ENCODE assay signal across 18 cellular contexts in the genomic region with DNA sequence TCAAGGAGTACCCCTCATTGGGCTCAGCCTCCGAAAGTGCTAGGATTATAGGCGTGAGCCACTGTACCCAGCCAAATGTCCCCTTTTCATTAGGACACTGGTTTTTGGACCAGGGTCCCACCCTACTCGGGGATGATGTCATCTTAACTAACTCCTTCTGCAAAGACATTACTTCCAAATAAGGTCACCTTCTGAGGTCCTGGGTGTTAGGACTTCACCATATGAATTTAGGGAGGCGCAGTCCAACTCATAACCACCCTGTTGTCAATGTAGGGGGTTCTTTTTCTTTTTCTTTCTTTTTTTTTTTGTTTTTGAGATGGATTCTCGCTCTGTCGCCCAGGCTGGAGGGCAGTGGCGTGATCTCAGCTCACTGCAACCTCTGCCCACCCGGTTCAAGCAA. TPM values are rescaled to one million over a fixed set of nuclear protein-coding genes. Genes with fewer than 3 reads are reported as not detected.
DNase-seq lines count a peak whose midpoint lies in the region; ATAC-seq and TF ChIP-seq lines count a peak whose summit lies in the region.
"Had no signal": no experiment of that assay in that cellular context is flagged by ENCODE, and none has a peak within 500 bp of the region (broad histone marks: within the 10 kb centered on the region; RNA-seq: fewer than 3 reads in every experiment).

No MANE protein-coding gene starts in this region.

- H3K4me1 Mint-ChIP-seq in activated T-helper 2 cell treated with anti-CD3 and anti-CD28 coated beads, Interferon-gamma antibody, Interleukin-2, Interleukin-4, amounts not matched to agents 10 μg/mL and 5 μg/mL and 100 μg/mL, durations not matched to agents 14 hours and 24 hours and 36 hours (ENCODE audit: low read depth) = peaks cover 2% of the 10 kb centered on the region

- no peak for TF ChIP-seq CTCF in Panc1 (IDR thresholded peaks at IDR 0.05)
- TF ChIP-seq CTCF in esophagus muscularis mucosa (IDR thresholded peaks at IDR 0.05) = no peak

- DNase-seq in EH (ENCODE audit: low read depth) (peak; percentile 72), Panc1 (ENCODE audit: low read depth, low spot score) (no peak), esophagus muscularis mucosa (ENCODE audit: extremely low spot score) (no peak), H4 (ENCODE audit: low spot score) (no peak)
- no peak for DNase-seq in activated T-helper 2 cell treated with anti-CD3 and anti-CD28 coated beads, Interferon-gamma antibody, Interleukin-2, Interleukin-4, amounts not matched to agents 10 μg/mL and 5 μg/mL and 100 μg/mL, durations not matched to agents 14 hours and 24 hours and 36 hours (ENCODE audit: low spot score)
- DNase-seq: BE2C; CD8-positive, alpha-beta T cell; DND-41; GF-D8; Karpas-422; MM.1S; NCI-H1105 treated with DMSO at 0.1 percent for 48 hours; NCI-H187 treated with DMSO at 0.1 percent for 48 hours; NCI-H2171; NCI-H82; SHP77 treated with DMSO at 0.1 percent for 48 hours had no signal

- in situ Hi-C loops in Panc1 (cut with HindIII; ENCODE audit: low pct_unique_long_range_greater_than_20kb, low sequenced_read_pairs) = no loop called here

- no peaks in the 10 kb centered on the region for H3K9me3 ChIP-seq in Panc1 (ENCODE audit: control insufficient read depth, insufficient read depth, low read depth, low read length)
- H3K9me3 ChIP-seq in esophagus muscularis mucosa = no peaks in the 10 kb centered on the region
- H3K9me3 ChIP-seq in stomach smooth muscle (ENCODE audit: control insufficient read depth in 2 of 2, low read length in 2 of 2) = no peaks in the 10 kb centered on the region
- H3K9me3 ChIP-seq: BE2C had no signal

- H3K27me3 ChIP-seq in Panc1 (ENCODE audit: control insufficient read depth, insufficient read depth, low read length) (no peaks in the 10 kb centered on the region), esophagus muscularis mucosa (no peaks in the 10 kb centered on the region), stomach smooth muscle (ENCODE audit: control insufficient read depth in 1 of 2, insufficient read depth in 2 of 2, low read length in 2 of 2) (no peaks in the 10 kb centered on the region)

- no peak overlapping the region for H3K4me3 Mint-ChIP-seq in activated T-helper 2 cell treated with anti-CD3 and anti-CD28 coated beads, Interferon-gamma antibody, Interleukin-2, Interleukin-4, amounts not matched to agents 10 μg/mL and 5 μg/mL and 100 μg/mL, durations not matched to agents 14 hours and 24 hours and 36 hours (ENCODE audit: low read depth)
- H3K4me3 Mint-ChIP-seq: CD8-positive, alpha-beta T cell had no signal

- 83% methylated on average over 8 of the region's 8 CpGs for WGBS in esophagus muscularis mucosa

- H3K36me3 ChIP-seq in Panc1 (ENCODE audit: control insufficient read depth, insufficient read depth, low read length) (no peaks in the 10 kb centered on the region), esophagus muscularis mucosa (no peaks in the 10 kb centered on the region), stomach smooth muscle (ENCODE audit: control insufficient read depth in 2 of 2, insufficient read depth in 2 of 2, low read length in 2 of 2) (no peaks in the 10 kb centered on the region)
- H3K36me3 ChIP-seq: BE2C had no signal

- CTCF ChIA-PET in Panc1 (lab: Charles Lee) = interaction anchor here (0.7 kb wide), 1 partner anchor 96 kb away, joined by 3 read pairs; no protein-coding TSS in a partner anchor

- H3K4me3 ChIP-seq in Panc1 (ENCODE audit: low read depth in 2 of 2, low read length in 2 of 2) (no peak overlapping the region), esophagus muscularis mucosa (no peak overlapping the region), stomach smooth muscle (ENCODE audit: low read length in 2 of 2) (no peak overlapping the region)

- no peak for TF ChIP-seq EP300 in esophagus muscularis mucosa (IDR thresholded peaks at IDR 0.05)

- no peak overlapping the region for H3K27ac Mint-ChIP-seq in activated T-helper 2 cell treated with anti-CD3 and anti-CD28 coated beads, Interferon-gamma antibody, Interleukin-2, Interleukin-4, amounts not matched to agents 10 μg/mL and 5 μg/mL and 100 μg/mL, durations not matched to agents 14 hours and 24 hours and 36 hours
- H3K27ac Mint-ChIP-seq: CD8-positive, alpha-beta T cell had no signal

- no peak overlapping the region for H3K9ac ChIP-seq in stomach smooth muscle (ENCODE audit: low read length in 2 of 2)

- H3K27ac ChIP-seq in Panc1 (ENCODE audit: low read length) (peak overlapping the region; percentile 39; the same call in 1 of the 2 replicates), esophagus muscularis mucosa (replicated peaks in 1 of 4) (peak overlapping the region; percentile 86 to 97 (median 94)), stomach smooth muscle (ENCODE audit: low read length) (peak overlapping the region; percentile 99)

- ATAC-seq in Panc1 (no peak), GM18861 (IDR thresholded peaks at IDR 0.05; ENCODE audit: unreplicated experiment) (no peak)
- ATAC-seq: CD8-positive, alpha-beta T cell had no signal

- POLR2A ChIA-PET in Panc1 (lab: Charles Lee) = no interaction called here

- no TSS peak for BruUV-seq in Panc1 (replicated peaks; lab: Mats Ljungman, UMichigan)

- intact Hi-C loops in Panc1 (cut with micrococcal nuclease; ENCODE audit: unreplicated experiment) (no loop called here), esophagus muscularis mucosa (cut with DNase I) (loop anchor here (10.0 kb wide), 1 partner anchor 71 kb away; no protein-coding TSS in a partner anchor)
- intact Hi-C loops in activated T-helper 2 cell treated with anti-CD3 and anti-CD28 coated beads, Interferon-gamma antibody, Interleukin-2, Interleukin-4, amounts not matched to agents 10 μg/mL and 5 μg/mL and 100 μg/mL, durations not matched to agents 14 hours and 24 hours and 36 hours (cut with micrococcal nuclease) = no loop called here

- no peak for TF ChIP-seq POLR2A in esophagus muscularis mucosa (IDR thresholded peaks at IDR 0.05; ENCODE audit: low read depth)

- H3K27me3 Mint-ChIP-seq in activated T-helper 2 cell treated with anti-CD3 and anti-CD28 coated beads, Interferon-gamma antibody, Interleukin-2, Interleukin-4, amounts not matched to agents 10 μg/mL and 5 μg/mL and 100 μg/mL, durations not matched to agents 14 hours and 24 hours and 36 hours (ENCODE audit: low read depth) = no peaks in the 10 kb centered on the region

- no peaks in the 10 kb centered on the region for H3K36me3 Mint-ChIP-seq in activated T-helper 2 cell treated with anti-CD3 and anti-CD28 coated beads, Interferon-gamma antibody, Interleukin-2, Interleukin-4, amounts not matched to agents 10 μg/mL and 5 μg/mL and 100 μg/mL, durations not matched to agents 14 hours and 24 hours and 36 hours (ENCODE audit: low read depth)
- H3K36me3 Mint-ChIP-seq: CD8-positive, alpha-beta T cell had no signal

- H3K4me1 ChIP-seq in Panc1 (ENCODE audit: control insufficient read depth, insufficient read depth, low read length) (peaks cover 35% of the 10 kb centered on the region), esophagus muscularis mucosa (peaks cover 44 to 64% (median 60%) of the 10 kb centered on the region in 4 donors), stomach smooth muscle (ENCODE audit: control insufficient read depth, insufficient read depth, low read length) (peaks cover 48% of the 10 kb centered on the region)
- H3K4me1 ChIP-seq: BE2C had no signal

- H3K9me3 Mint-ChIP-seq in activated T-helper 2 cell treated with anti-CD3 and anti-CD28 coated beads, Interferon-gamma antibody, Interleukin-2, Interleukin-4, amounts not matched to agents 10 μg/mL and 5 μg/mL and 100 μg/mL, durations not matched to agents 14 hours and 24 hours and 36 hours = no peaks in the 10 kb centered on the region
- H3K9me3 Mint-ChIP-seq: CD8-positive, alpha-beta T cell had no signal

RNA-seq across cellular contexts. Expression of gene NFIC, which starts 32.7 kb away (rescaled TPM):
- total RNA-seq in Panc1 (2021; ENCODE audit: unreplicated experiment) (120 TPM), esophagus muscularis mucosa (100 to 1,000 TPM; 165 to 297 (median 211) TPM)
- 56.0 TPM for polyA plus RNA-seq in Panc1 (2012; ENCODE audit: insufficient read length)
- total RNA-seq in H4 (2014; rRNA removed; shearing (Covaris generic)) = 19.8 and 20.0 TPM in 2 replicates
- 16.5 and 17.3 TPM in 2 replicates for total RNA-seq in activated T-helper 2 cell treated with anti-CD3 and anti-CD28 coated beads, Interferon-gamma antibody, Interleukin-2, Interleukin-4, amounts not matched to agents 10 μg/mL and 5 μg/mL and 100 μg/mL, durations not matched to agents 14 hours and 24 hours and 36 hours

Comparison
In these comparisons a context has a peak if more than half of its experiments do, and no peak if none do; other contexts are left out.
1. H3K27ac ChIP-seq: peak in every context shown above with its lines; median percentile 99 in stomach smooth muscle; 94 in esophagus muscularis mucosa; 39 in Panc1.